In genomic region chr6:156634971-156635371, GRCh38 we compare ENCODE assay signal across 9 cellular contexts.
DNase-seq lines count a peak whose midpoint lies in the region; TF ChIP-seq lines count a peak whose summit lies in the region.
"Had no signal": no experiment of that assay in that cellular context is flagged by ENCODE, and none has a peak within 500 bp of the region (broad histone marks: within the 10 kb centered on the region; RNA-seq: fewer than 3 reads in every experiment).

No MANE protein-coding gene starts in this region.

- DNase-seq in GM12865 (ENCODE audit: low read depth) (peak; percentile 54), Peyer's patch (no peak), immature natural killer cell (no peak), smooth muscle cell (lab: John Stamatoyannopoulos, UW; ENCODE audit: unreplicated experiment) (no peak), NCI-H128 (lab: John Stamatoyannopoulos, UW; ENCODE audit: unreplicated experiment) (no peak), AG08395 (ENCODE audit: low spot score) (no peak)
- no peak for DNase-seq in stimulated activated naive CD4-positive, alpha-beta T cell (lab: John Stamatoyannopoulos, UW)
- DNase-seq: activated T-cell treated with anti-CD3 and anti-CD28 coated beads, Interleukin-2, amount 50 U/mL, for 1 hour had no signal

- peak overlapping the region; percentile 51 for H3K4me3 ChIP-seq in GM12865 (ENCODE audit: low read depth, low read length)
- H3K4me3 ChIP-seq in Peyer's patch = peak overlapping the region in 3 of 4 donors; percentile 4 to 41 (median 39)
- no peak overlapping the region for H3K4me3 ChIP-seq in smooth muscle cell

- TF ChIP-seq CTCF in GM12865 (IDR thresholded peaks at IDR 0.05; ENCODE audit: insufficient read depth, low read depth, low read length, missing control alignments) (no peak), Peyer's patch (IDR thresholded peaks at IDR 0.05) (no peak), smooth muscle cell (IDR thresholded peaks at IDR 0.05; ENCODE audit: borderline replicate concordance, insufficient read depth, poor library complexity, severe bottlenecking) (no peak)

- H3K27me3 ChIP-seq in Peyer's patch (no peaks in the 10 kb centered on the region), smooth muscle cell (ENCODE audit: low read depth) (no peaks in the 10 kb centered on the region)

- H3K9me3 Mint-ChIP-seq in immature natural killer cell = no peaks in the 10 kb centered on the region

- H3K4me1 Mint-ChIP-seq in immature natural killer cell = peaks cover 25 to 30% of the 10 kb centered on the region in 2 donors

- H3K27ac Mint-ChIP-seq in immature natural killer cell = peak overlapping the region in 4 of 6 donors; percentile 2 to 47 (median 30)

- H4K20me1 ChIP-seq in smooth muscle cell (ENCODE audit: low read depth) = no peaks in the 10 kb centered on the region

- H3F3A ChIP-seq in smooth muscle cell (ENCODE audit: low read depth) = no peaks in the 10 kb centered on the region

- H3K36me3 ChIP-seq in Peyer's patch (no peaks in the 10 kb centered on the region), smooth muscle cell (ENCODE audit: low read depth) (no peaks in the 10 kb centered on the region)
- H3K36me3 ChIP-seq: prostate gland had no signal

- H3K36me3 Mint-ChIP-seq in immature natural killer cell = no peaks in the 10 kb centered on the region

- 85% methylated on average over 9 of the region's 9 CpGs for WGBS in smooth muscle cell (ENCODE audit: low lambda C conversion rate)

- H3K27ac ChIP-seq in Peyer's patch = peak overlapping the region in 3 of 4 donors; percentile 15 to 62 (median 60)
- no peak overlapping the region for H3K27ac ChIP-seq in smooth muscle cell (ENCODE audit: low read depth)
- H3K27ac ChIP-seq: prostate gland had no signal

- peak overlapping the region; percentile 44 for H3K4me2 ChIP-seq in smooth muscle cell

- H3K4me1 ChIP-seq in Peyer's patch (peaks cover 0 to 21% (median 7%) of the 10 kb centered on the region in 4 donors), smooth muscle cell (ENCODE audit: low read depth) (no peaks in the 10 kb centered on the region)
- H3K4me1 ChIP-seq: prostate gland had no signal

- H3K4me3 Mint-ChIP-seq in immature natural killer cell = peak overlapping the region; percentile 46 to 72 (median 66)

- peaks cover 0 to 4% (median 2%) of the 10 kb centered on the region in 3 donors for H3K27me3 Mint-ChIP-seq in immature natural killer cell (ENCODE audit: low read depth in 3 of 3)

- no peak overlapping the region for H3K9ac ChIP-seq in smooth muscle cell (ENCODE audit: low read depth)

- no peaks in the 10 kb centered on the region for H3K9me3 ChIP-seq in Peyer's patch
- no peaks in the 10 kb centered on the region for H3K9me3 ChIP-seq in smooth muscle cell (replicated peaks; ENCODE audit: low read depth)
- H3K9me3 ChIP-seq: prostate gland had no signal

- no peak for TF ChIP-seq POLR2A in Peyer's patch (IDR thresholded peaks at IDR 0.05)

- no peaks in the 10 kb centered on the region for H3K79me2 ChIP-seq in smooth muscle cell (ENCODE audit: low read depth)

- H2AFZ ChIP-seq in smooth muscle cell (ENCODE audit: low read depth) = peak overlapping the region; percentile 71
